In genomic region chr6:44561062-44561591, GRCh38 we compare ENCODE assay signal across 17 cellular contexts.
DNase-seq lines count a peak whose midpoint lies in the region; ATAC-seq and TF ChIP-seq lines count a peak whose summit lies in the region.
"Had no signal": no experiment of that assay in that cellular context is flagged by ENCODE, and none has a peak within 500 bp of the region (broad histone marks: within the 10 kb centered on the region; RNA-seq: fewer than 3 reads in every experiment).

No MANE protein-coding gene starts in this region.

- H3K27me3 Mint-ChIP-seq in activated T-cell treated with anti-CD3 and anti-CD28 coated beads, Interleukin-2, amount 50 U/mL, for 72 hours (ENCODE audit: low read depth), result peaks cover 40% of the 10 kb centered on the region

- DNase-seq in activated T-cell treated with anti-CD3 and anti-CD28 coated beads, Interleukin-2, amount 50 U/mL, for 72 hours, result no peak
- DNase-seq in activated T-cell treated with anti-CD3 and anti-CD28 coated beads, Interleukin-2, amount 50 U/mL, for 48 hours, result no peak
- DNase-seq in SK-N-MC (ENCODE audit: low read depth, low spot score), result no peak
- DNase-seq in left kidney (ENCODE audit: low read depth, low spot score), result peak; percentile 83
- no peak for DNase-seq in thoracic aorta (ENCODE audit: low spot score)
- DNase-seq: ACHN; activated gamma-delta T cell; cerebellar nuclear complex; hypothalamus; mammary epithelial cell; stimulated activated CD4-positive, alpha-beta T cell treated with anti-CD3 and anti-CD28 coated beads, Interleukin-15, amount 100 ng/mL, for 24 hours; T-cell had no signal

- H3K4me3 Mint-ChIP-seq in activated T-cell treated with anti-CD3 and anti-CD28 coated beads, Interleukin-2, amount 50 U/mL, for 72 hours, result peak overlapping the region; percentile 57 to 70

- H3K9me3 Mint-ChIP-seq in activated T-cell treated with anti-CD3 and anti-CD28 coated beads, Interleukin-2, amount 50 U/mL, for 72 hours, result no peaks in the 10 kb centered on the region
- H3K9me3 Mint-ChIP-seq: T-cell had no signal

- H3K9me3 ChIP-seq in SK-N-MC (ENCODE audit: low read depth, low read length) (no peaks in the 10 kb centered on the region), thoracic aorta (no peaks in the 10 kb centered on the region)
- H3K9me3 ChIP-seq: upper lobe of left lung had no signal

- no peak overlapping the region for H3K9ac ChIP-seq in SK-N-MC (ENCODE audit: insufficient read length)

- no peaks in the 10 kb centered on the region for H3K36me3 ChIP-seq in SK-N-MC (ENCODE audit: insufficient read depth, low read length)
- no peaks in the 10 kb centered on the region for H3K36me3 ChIP-seq in thoracic aorta
- H3K36me3 ChIP-seq: upper lobe of left lung had no signal

- no peaks in the 10 kb centered on the region for H3K27me3 ChIP-seq in thoracic aorta (replicated peaks; ENCODE audit: insufficient read depth)

- peaks cover 8 to 20% of the 10 kb centered on the region in 2 donors for H3K4me1 ChIP-seq in thoracic aorta (ENCODE audit: control insufficient read depth in 1 of 2, low read depth in 2 of 2)

- no peaks in the 10 kb centered on the region for H3K36me3 Mint-ChIP-seq in activated T-cell treated with anti-CD3 and anti-CD28 coated beads, Interleukin-2, amount 50 U/mL, for 72 hours (ENCODE audit: insufficient read depth in 2 of 2)
- H3K36me3 Mint-ChIP-seq: T-cell had no signal

- ATAC-seq in activated T-cell treated with anti-CD3 and anti-CD28 coated beads, Interleukin-2, amount 50 U/mL, for 72 hours (replicated peaks in 1 of 2), result no peak
- ATAC-seq in thoracic aorta (ENCODE audit: insufficient number of reproducible peaks, low FRiP score, low read depth) (no peak), GM21367 (IDR thresholded peaks at IDR 0.05; ENCODE audit: unreplicated experiment) (no peak), GM19328 (IDR thresholded peaks at IDR 0.05; ENCODE audit: unreplicated experiment) (no peak), HG02571 (IDR thresholded peaks at IDR 0.05; ENCODE audit: unreplicated experiment) (no peak)
- ATAC-seq: T-cell had no signal

- H3K27ac ChIP-seq in SK-N-MC (no peak overlapping the region), thoracic aorta (no peak overlapping the region)
- H3K27ac ChIP-seq: HL-60, upper lobe of left lung had no signal

- no peak overlapping the region for H3K27ac Mint-ChIP-seq in activated T-cell treated with anti-CD3 and anti-CD28 coated beads, Interleukin-2, amount 50 U/mL, for 72 hours
- H3K27ac Mint-ChIP-seq: T-cell had no signal

- peaks cover 11% of the 10 kb centered on the region for H3K4me1 Mint-ChIP-seq in activated T-cell treated with anti-CD3 and anti-CD28 coated beads, Interleukin-2, amount 50 U/mL, for 72 hours (ENCODE audit: low read depth)

- TF ChIP-seq CTCF in thoracic aorta (IDR thresholded peaks at IDR 0.05), result no peak

- H3K4me3 ChIP-seq in SK-N-MC (peak overlapping the region; percentile 52), thoracic aorta (peak overlapping the region; percentile 43)
